Comparison of ENCODE assay signal across 22 cellular contexts in genomic region chr11:76695767-76696166, GRCh38. TPM values are rescaled to one million over a fixed set of nuclear protein-coding genes. Genes with fewer than 3 reads are reported as not detected.
DNase-seq lines count a peak whose midpoint lies in the region; ATAC-seq and TF ChIP-seq lines count a peak whose summit lies in the region.
"Had no signal": no experiment of that assay in that cellular context is flagged by ENCODE, and none has a peak within 500 bp of the region (broad histone marks: within the 10 kb centered on the region; RNA-seq: fewer than 3 reads in every experiment).

No MANE protein-coding gene starts in this region.

- DNase-seq in NK-92 treated with Interleukin-12 subunit alpha and Interleukin-12 subunit beta, amount 100 ng/mL, for 24 hours (lab: John Stamatoyannopoulos, UW), result peak; percentile 20
- no peak for DNase-seq in NK-92 (lab: John Stamatoyannopoulos, UW; ENCODE audit: unreplicated experiment)
- DNase-seq in NB4 (ENCODE audit: low read depth), result peak; percentile 51
- no peak for DNase-seq in neuronal stem cell (ENCODE audit: low spot score)
- DNase-seq in dermis blood vessel endothelial cell, result no peak
- no peak for DNase-seq in AG20443 (ENCODE audit: low spot score)
- DNase-seq in aorta, result no peak
- DNase-seq: 8988T; BE2C; Calu3; CD8-positive, alpha-beta T cell; EL; NCI-H1105; NCI-H2081; NCI-H446 treated with DMSO at 0.1 percent for 48 hours had no signal

- peak overlapping the region; percentile 49 for H3K18ac ChIP-seq in neuronal stem cell (ENCODE audit: low read length)

- peak overlapping the region; percentile 16 for H2BK120ac ChIP-seq in neuronal stem cell (ENCODE audit: low read depth, low read length)

- H3K4ac ChIP-seq in neuronal stem cell (ENCODE audit: low read length), result no peak overlapping the region

- H3K27ac ChIP-seq in BLaER1 (no peak overlapping the region), neuronal stem cell (replicated peaks; ENCODE audit: low read length) (no peak overlapping the region), aorta (ENCODE audit: low read depth in 1 of 2, low read length in 2 of 2) (no peak overlapping the region)
- H3K27ac ChIP-seq: KMS-11, SK-N-MC had no signal

- no peaks in the 10 kb centered on the region for H3K9me3 ChIP-seq in BLaER1
- no peaks in the 10 kb centered on the region for H3K9me3 ChIP-seq in neuronal stem cell (replicated peaks in 1 of 2; ENCODE audit: control insufficient read depth in 2 of 2, insufficient read depth in 1 of 2, low read depth in 1 of 2, low read length in 2 of 2)
- no peaks in the 10 kb centered on the region for H3K9me3 ChIP-seq in aorta (ENCODE audit: control insufficient read depth, low read length)
- H3K9me3 ChIP-seq: BE2C had no signal

- H4K91ac ChIP-seq in neuronal stem cell (ENCODE audit: low read depth, low read length, poor library complexity), result no peak overlapping the region

- H3K4me2 ChIP-seq in BLaER1 (peak overlapping the region; percentile 27), neuronal stem cell (ENCODE audit: insufficient read depth, low read length, poor library complexity, severe bottlenecking) (no peak overlapping the region)
- H3K4me2 ChIP-seq: GM23338, KMS-11 had no signal

- H3K9ac ChIP-seq in BLaER1 (no peak overlapping the region), neuronal stem cell (ENCODE audit: low read depth, low read length, poor library complexity) (peak overlapping the region; percentile 25)
- H3K9ac ChIP-seq: KMS-11 had no signal

- WGBS in neuronal stem cell (ENCODE audit: extremely low coverage in 2 of 2, insufficient read length in 2 of 2, insufficient replicate concordance in 1 of 2), 2 donors, result no CpG with 5 or more reads among the region's 6 CpGs
- WGBS in aorta, 2 donors, result 82 to 89% methylated on average over 6 of the region's 6 CpGs

- H2BK15ac ChIP-seq in neuronal stem cell (ENCODE audit: low read length), result no peak overlapping the region

- H2BK12ac ChIP-seq in neuronal stem cell (ENCODE audit: low read length), result no peak overlapping the region

- intact Hi-C loops in aorta (cut with DNase I), result no loop called here

- H2BK5ac ChIP-seq in neuronal stem cell (ENCODE audit: low read length), result peak overlapping the region; percentile 35

- peak overlapping the region; percentile 10 for H3K14ac ChIP-seq in neuronal stem cell (ENCODE audit: low read length)

- no peak overlapping the region for H4K8ac ChIP-seq in neuronal stem cell (ENCODE audit: low read depth, low read length)

- no peak overlapping the region for H2AFZ ChIP-seq in neuronal stem cell (ENCODE audit: low read length)
- H2AFZ ChIP-seq: GM23338 had no signal

- H3K23ac ChIP-seq in neuronal stem cell (ENCODE audit: low read depth, low read length, poor library complexity), result peak overlapping the region; percentile 36

- H4K20me1 ChIP-seq in BLaER1, result no peaks in the 10 kb centered on the region

- H3K79me1 ChIP-seq in neuronal stem cell (ENCODE audit: low read depth, low read length), result no peaks in the 10 kb centered on the region

- ATAC-seq in aorta (ENCODE audit: low FRiP score), result no peak
- ATAC-seq: CD8-positive, alpha-beta T cell; GM23338; HepG2; Right ventricle myocardium inferior had no signal

- no peak for TF ChIP-seq CTCF in NB4 (IDR thresholded peaks at IDR 0.05; ENCODE audit: low read depth, low read length)

- H3K4me1 ChIP-seq in BLaER1, result peaks cover 9% of the 10 kb centered on the region
- H3K4me1 ChIP-seq in neuronal stem cell (ENCODE audit: control insufficient read depth in 2 of 2, insufficient read depth in 1 of 2, low read depth in 1 of 2, low read length in 2 of 2), result peaks cover 2 to 5% of the 10 kb centered on the region in 2 donors
- no peaks in the 10 kb centered on the region for H3K4me1 ChIP-seq in aorta (ENCODE audit: control insufficient read depth in 1 of 2, insufficient read depth in 2 of 2, low read length in 2 of 2)

- peak overlapping the region; percentile 65 for H2AK5ac ChIP-seq in neuronal stem cell (ENCODE audit: low read depth, low read length)

- H3K36me3 ChIP-seq in BLaER1 (no peaks in the 10 kb centered on the region), neuronal stem cell (replicated peaks in 1 of 2; ENCODE audit: control insufficient read depth in 2 of 2, insufficient read depth in 2 of 2, low read length in 2 of 2) (no peaks in the 10 kb centered on the region), aorta (ENCODE audit: control insufficient read depth in 1 of 2, insufficient read depth in 2 of 2, low read length in 1 of 2) (no peaks in the 10 kb centered on the region)
- H3K36me3 ChIP-seq: BE2C had no signal

- TF ChIP-seq POLR2A in NB4 (IDR thresholded peaks at IDR 0.05; ENCODE audit: extremely low read depth, insufficient read length), result no peak

- no peak overlapping the region for H3K4me3 ChIP-seq in BLaER1
- no peak overlapping the region for H3K4me3 ChIP-seq in NB4 (ENCODE audit: low read depth, low read length)
- H3K4me3 ChIP-seq in neuronal stem cell (ENCODE audit: low read length in 2 of 2), result no peak overlapping the region
- H3K4me3 ChIP-seq in aorta (ENCODE audit: low read length in 2 of 2), result no peak overlapping the region
- H3K4me3 ChIP-seq: GM23338, SK-N-MC had no signal

- H3K27me3 ChIP-seq in BLaER1 (no peaks in the 10 kb centered on the region), neuronal stem cell (ENCODE audit: control insufficient read depth in 3 of 3, insufficient read depth in 3 of 3, low read depth in 1 of 3, low read length in 3 of 3) (no peaks in the 10 kb centered on the region), aorta (ENCODE audit: control insufficient read depth in 1 of 2, insufficient read depth in 2 of 2, low read length in 1 of 2) (no peaks in the 10 kb centered on the region)
- H3K27me3 ChIP-seq: BE2C had no signal

RNA-seq across cellular contexts. Expression of gene LRRC32, which starts 25.2 kb away (rescaled TPM):
- polyA plus RNA-seq in neuronal stem cell (2013, experiment 1 of 2), result 0.91 TPM
- 1.1 TPM for polyA plus RNA-seq in neuronal stem cell (2013, experiment 2 of 2)
- total RNA-seq in dermis blood vessel endothelial cell, result 80.8 and 98.6 TPM in 2 replicates
- 100 to 1,000 TPM; 130 to 174 TPM for total RNA-seq in aorta
- 100 to 1,000 TPM in 1 of 2 donors, 10 to 100 TPM in 1; 38.8 to 121 TPM for polyA plus RNA-seq in aorta
- total RNA-seq: Calu3, HepG2, M059J had no signal

Comparison
In these comparisons a context has a peak if more than half of its experiments do, and no peak if none do; other contexts are left out.
1. DNase-seq: peak in NK-92 treated with Interleukin-12 subunit alpha and Interleukin-12 subunit beta, amount 100 ng/mL, for 24 hours (single experiment) and NB4 (single experiment); none in NK-92 (single experiment), neuronal stem cell (single experiment), dermis blood vessel endothelial cell (single experiment), AG20443 (single experiment) and aorta (0 of 2).